In genomic region chr12:6935551-6936377, GRCh38 we compare ENCODE assay signal across 10 cellular contexts. TPM values are rescaled to one million over a fixed set of nuclear protein-coding genes. Genes with fewer than 3 reads are reported as not detected.
DNase-seq lines count a peak whose midpoint lies in the region; ATAC-seq and TF ChIP-seq lines count a peak whose summit lies in the region.
"Had no signal": no experiment of that assay in that cellular context is flagged by ENCODE, and none has a peak within 500 bp of the region (broad histone marks: within the 10 kb centered on the region; RNA-seq: fewer than 3 reads in every experiment).

No MANE protein-coding gene starts in this region.

- CTCF ChIA-PET in CD4-positive, alpha-beta T cell (lab: Charles Lee), result interaction anchor here (0.9 to 3.0 kb wide), 5 partner anchors 8 to 45 kb away, joined by 3 to 26 read pairs (median 6); partner anchors contain the start of gene ATN1
- CTCF ChIA-PET in HEK293 (lab: Yijun Ruan, JAX), result interaction anchor here (0.6 to 4.9 kb wide), 6 partner anchors 9 to 218 kb away, joined by 3 to 53 read pairs (median 4); no protein-coding TSS in a partner anchor

- no peak for DNase-seq in CD4-positive, alpha-beta T cell
- no peak for DNase-seq in ascending aorta (ENCODE audit: low spot score in 2 of 2)
- no peak for DNase-seq in caudate nucleus (lab: John Stamatoyannopoulos, UW)
- DNase-seq in T-helper 9 cell, result no peak
- DNase-seq: aorta had no signal

- POLR2A ChIA-PET in CD4-positive, alpha-beta T cell (lab: Charles Lee), result interaction anchor here (1.5 to 4.9 kb wide), 11 partner anchors 9 to 212 kb away, joined by 3 to 89 read pairs (median 27); partner anchors contain the start of genes ATN1, C12orf57, C1RL and CDCA3
- POLR2A ChIA-PET in HEK293 (lab: Yijun Ruan, JAX), result interaction anchor here (0.6 to 4.1 kb wide), 6 partner anchors 10 to 67 kb away, joined by 4 to 45 read pairs (median 6); partner anchors contain the start of genes SPSB2 and TPI1

- peaks cover 28% of the 10 kb centered on the region for H3K36me3 Mint-ChIP-seq in CD4-positive, alpha-beta T cell (ENCODE audit: low read depth)
- H3K36me3 Mint-ChIP-seq in nephron (ENCODE audit: low read depth), result peaks cover 65% of the 10 kb centered on the region

- H3K4me3 ChIP-seq in HEK293 (ENCODE audit: low read depth, low read length) (no peak overlapping the region), ascending aorta (no peak overlapping the region)

- peak overlapping the region; percentile 82 for H3K4me3 Mint-ChIP-seq in CD4-positive, alpha-beta T cell
- H3K4me3 Mint-ChIP-seq in nephron, result peak overlapping the region; percentile 73 to 80 (median 79)

- H3K9me3 Mint-ChIP-seq in CD4-positive, alpha-beta T cell, result no peaks in the 10 kb centered on the region
- no peaks in the 10 kb centered on the region for H3K9me3 Mint-ChIP-seq in nephron

- peaks cover 30 to 76% of the 10 kb centered on the region in 2 experiments for H3K36me3 ChIP-seq in HEK293 (ENCODE audit: control insufficient read depth in 2 of 2, insufficient read depth in 1 of 2, low read length in 2 of 2)
- H3K36me3 ChIP-seq in ascending aorta, result peaks cover 19 to 32% of the 10 kb centered on the region in 2 donors

- TF ChIP-seq CTCF in CD4-positive, alpha-beta T cell (IDR thresholded peaks at IDR 0.05), result no peak
- no peak for TF ChIP-seq CTCF in HEK293 (tag by site-specific recombination; IDR thresholded peaks at IDR 0.05)
- TF ChIP-seq CTCF in ascending aorta (IDR thresholded peaks at IDR 0.05), result no peak
- no peak for TF ChIP-seq CTCF in nephron (IDR thresholded peaks at IDR 0.05; ENCODE audit: unreplicated experiment in 3 of 3)

- no peaks in the 10 kb centered on the region for H3K9me3 ChIP-seq in CD4-positive, alpha-beta T cell (ENCODE audit: control insufficient read depth, low read length)
- no peaks in the 10 kb centered on the region for H3K9me3 ChIP-seq in HEK293 (ENCODE audit: control insufficient read depth, insufficient read depth, low read depth, low read length)
- H3K9me3 ChIP-seq in ascending aorta, result no peaks in the 10 kb centered on the region

- H3K4me1 ChIP-seq in HEK293 (ENCODE audit: control insufficient read depth, insufficient read depth, low read length) (peaks cover 6% of the 10 kb centered on the region), ascending aorta (peaks cover 21 to 38% of the 10 kb centered on the region in 2 donors)

- peaks cover 67% of the 10 kb centered on the region for H3K4me1 Mint-ChIP-seq in CD4-positive, alpha-beta T cell (ENCODE audit: low read depth)
- H3K4me1 Mint-ChIP-seq in nephron, result peaks cover 52% of the 10 kb centered on the region

- H3K27ac Mint-ChIP-seq in CD4-positive, alpha-beta T cell, result peak overlapping the region; percentile 95
- H3K27ac Mint-ChIP-seq in nephron, result peak overlapping the region; percentile 79 to 88 (median 87)

- H3K27me3 ChIP-seq in CD4-positive, alpha-beta T cell (ENCODE audit: control insufficient read depth, insufficient read depth, low read length), result no peaks in the 10 kb centered on the region
- H3K27me3 ChIP-seq in ascending aorta, result no peaks in the 10 kb centered on the region

- intact Hi-C loops in CD4-positive, alpha-beta T cell (cut with DNase I, micrococcal nuclease), result loop anchor here in 1 of 2 experiments (5.0 kb wide), 1 partner anchor 37 kb away; the partner anchor contains the start of genes EMG1 and PHB2
- intact Hi-C loops in ascending aorta (cut with DNase I), result loop anchor here (1.0 kb wide), 1 partner anchor 7 kb away; no protein-coding TSS in a partner anchor

- peak overlapping the region; percentile 92 for H3K27ac ChIP-seq in CD4-positive, alpha-beta T cell (ENCODE audit: low read depth, low read length)
- H3K27ac ChIP-seq in HEK293 (ENCODE audit: extremely low read depth, low read depth, low read length), result peak overlapping the region; percentile 14; the same call in 1 of the 2 replicates
- peak overlapping the region; percentile 59 to 93 for H3K27ac ChIP-seq in ascending aorta
- no peak overlapping the region for H3K27ac ChIP-seq in caudate nucleus (ENCODE audit: low read depth, low read length)

- H3K27me3 Mint-ChIP-seq in CD4-positive, alpha-beta T cell, result no peaks in the 10 kb centered on the region
- no peaks in the 10 kb centered on the region for H3K27me3 Mint-ChIP-seq in nephron (ENCODE audit: low read depth)

- no peak for ATAC-seq in CD4-positive, alpha-beta T cell (ENCODE audit: poor library complexity)
- ATAC-seq in HG03565 (IDR thresholded peaks at IDR 0.05; ENCODE audit: unreplicated experiment) (no peak), GM19395 (IDR thresholded peaks at IDR 0.05; ENCODE audit: unreplicated experiment) (no peak)

TF ChIP-seq in HEK293, 187 proteins besides CTCF, POLR2A, EP300 and RAD21 (continues in another document):
- TF ChIP-seq ZNF266 (tag by site-specific recombination; IDR thresholded peaks at IDR 0.05; ENCODE audit: low read depth) (no peak), ZNF292 (tag by site-specific recombination; IDR thresholded peaks at IDR 0.05; ENCODE audit: borderline replicate concordance, low read depth) (no peak), ZSCAN4 (tag by site-specific recombination; IDR thresholded peaks at IDR 0.05) (no peak), ZNF776 (tag by site-specific recombination; IDR thresholded peaks at IDR 0.05; ENCODE audit: borderline replicate concordance) (no peak), ZNF18 (tag by site-specific recombination; IDR thresholded peaks at IDR 0.05) (no peak), ZBTB7A (tag by site-specific recombination; IDR thresholded peaks at IDR 0.05; ENCODE audit: low read depth) (no peak), ZNF280C (tag by site-specific recombination; IDR thresholded peaks at IDR 0.05) (no peak), ELK4 (IDR thresholded peaks at IDR 0.05; ENCODE audit: borderline replicate concordance, low read depth, low read length) (no peak), KLF9 (tag by site-specific recombination; IDR thresholded peaks at IDR 0.05; ENCODE audit: low read depth) (no peak)

RNA-seq across cellular contexts. Expression of gene RNU7-1, which starts 7.9 kb away (rescaled TPM):
- total RNA-seq in CD4-positive, alpha-beta T cell, result not detected
- total RNA-seq in ascending aorta, result not detected
- total RNA-seq: aorta; T-helper 2 cell treated with Interferon-gamma antibody and Interleukin-4, amounts not matched to agents 100 ng/mL and 5 ng/mL, for 36 hours had no signal

RNA-seq across cellular contexts. Expression of gene ATN1, which starts 8.0 kb away (rescaled TPM):
- 10 to 100 TPM; 28.7 to 29.6 TPM for total RNA-seq in CD4-positive, alpha-beta T cell
- 207 TPM for total RNA-seq in ascending aorta

RNA-seq across cellular contexts. Expression of gene C12orf57, which starts 8.1 kb away (rescaled TPM):
- total RNA-seq in CD4-positive, alpha-beta T cell, result 100 to 1,000 TPM; 305 to 311 TPM
- 558 TPM for total RNA-seq in ascending aorta

RNA-seq across cellular contexts. Expression of gene PTPN6, which starts 15.4 kb away (rescaled TPM):
- 10 to 100 TPM; 79.0 to 83.5 TPM for total RNA-seq in CD4-positive, alpha-beta T cell
- 1.7 TPM for total RNA-seq in ascending aorta

RNA-seq across cellular contexts. Expression of gene ENO2, which starts 21.4 kb away (rescaled TPM):
- total RNA-seq in CD4-positive, alpha-beta T cell, result 100 to 1,000 TPM in 1 of 2 experiments, 10 to 100 TPM in 1; 85.6 to 103 TPM
- total RNA-seq in ascending aorta, result 30.3 TPM
